In the genomic region with DNA sequence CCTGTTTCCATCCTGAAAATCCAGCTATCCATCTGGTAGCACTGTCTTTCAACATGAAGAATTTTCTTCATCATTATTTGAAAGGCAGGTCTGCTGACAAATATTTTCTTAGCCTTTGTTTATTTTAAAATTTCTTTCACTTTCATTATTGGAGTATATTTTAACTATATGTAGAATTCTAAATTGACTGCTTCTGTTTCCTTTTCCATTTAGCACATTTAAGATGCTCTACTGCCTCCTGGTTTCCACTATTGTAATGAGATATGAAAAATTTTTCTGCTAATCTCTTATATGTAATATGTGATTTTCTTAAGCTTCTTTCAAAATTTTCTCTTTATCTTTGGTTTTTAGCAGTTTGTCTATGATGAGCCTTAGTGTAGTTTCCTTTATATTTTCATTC, we compare ENCODE assay signal across 19 cellular contexts.
DNase-seq lines count a peak whose midpoint lies in the region; ATAC-seq and TF ChIP-seq lines count a peak whose summit lies in the region.
"Had no signal": no experiment of that assay in that cellular context is flagged by ENCODE, and none has a peak within 500 bp of the region (broad histone marks: within the 10 kb centered on the region; RNA-seq: fewer than 3 reads in every experiment).

No MANE protein-coding gene starts in this region.

- peaks cover 12% of the 10 kb centered on the region for H3K36me3 Mint-ChIP-seq in activated CD4-positive, alpha-beta memory T cell treated with anti-CD3 and anti-CD28 coated beads, Interleukin-2, amount 10 ng/mL, durations not matched to agents 7 days and 5 days (ENCODE audit: low read depth)

- H3K4me3 Mint-ChIP-seq in activated CD4-positive, alpha-beta memory T cell treated with anti-CD3 and anti-CD28 coated beads, Interleukin-2, amount 10 ng/mL, durations not matched to agents 7 days and 5 days = no peak overlapping the region
- H3K4me3 Mint-ChIP-seq: GM23338; T-helper 1 cell treated with Interleukin-12 subunit alpha and Interleukin-12 subunit beta and Interleukin-4 antibody, amounts not matched to agents 30 μg/mL and 1 μg/mL, for 36 hours had no signal

- H3K4me3 ChIP-seq in fibroblast of villous mesenchyme (ENCODE audit: low read depth, low read length) = no peak overlapping the region
- H3K4me3 ChIP-seq: GM23338, SJSA1 had no signal

- H3K27ac Mint-ChIP-seq in activated CD4-positive, alpha-beta memory T cell treated with anti-CD3 and anti-CD28 coated beads, Interleukin-2, amount 10 ng/mL, durations not matched to agents 7 days and 5 days = no peak overlapping the region
- H3K27ac Mint-ChIP-seq: GM23338; T-helper 1 cell treated with Interleukin-12 subunit alpha and Interleukin-12 subunit beta and Interleukin-4 antibody, amounts not matched to agents 30 μg/mL and 1 μg/mL, for 36 hours had no signal

- CTCF ChIA-PET in activated CD4-positive, alpha-beta memory T cell treated with anti-CD3 and anti-CD28 coated beads, Interleukin-2, amount 10 ng/mL, durations not matched to agents 7 days and 5 days (lab: Charles Lee) = no interaction called here

- H3K27me3 Mint-ChIP-seq in activated CD4-positive, alpha-beta memory T cell treated with anti-CD3 and anti-CD28 coated beads, Interleukin-2, amount 10 ng/mL, durations not matched to agents 7 days and 5 days = no peaks in the 10 kb centered on the region
- H3K27me3 Mint-ChIP-seq: CD8-positive, alpha-beta memory T cell had no signal

- POLR2A ChIA-PET in activated CD4-positive, alpha-beta memory T cell treated with anti-CD3 and anti-CD28 coated beads, Interleukin-2, amount 10 ng/mL, durations not matched to agents 7 days and 5 days (lab: Charles Lee) = no interaction called here

- TF ChIP-seq CTCF in fibroblast of villous mesenchyme (IDR thresholded peaks at IDR 0.05; ENCODE audit: insufficient read depth, low read depth, low read length) = peak; percentile 19

- ATAC-seq in GM18502 (IDR thresholded peaks at IDR 0.05; ENCODE audit: poor library complexity, unreplicated experiment) = peak; percentile 44
- peak; percentile 71 for ATAC-seq in HG02973 (IDR thresholded peaks at IDR 0.05; ENCODE audit: unreplicated experiment)
- no peak for ATAC-seq in GM21825 (IDR thresholded peaks at IDR 0.05; ENCODE audit: unreplicated experiment)
- ATAC-seq: GM23338, Panc1 had no signal

- H3K9me3 Mint-ChIP-seq in activated CD4-positive, alpha-beta memory T cell treated with anti-CD3 and anti-CD28 coated beads, Interleukin-2, amount 10 ng/mL, durations not matched to agents 7 days and 5 days = peaks cover 3% of the 10 kb centered on the region
- H3K9me3 Mint-ChIP-seq: GM23338; T-helper 1 cell treated with Interleukin-12 subunit alpha and Interleukin-12 subunit beta and Interleukin-4 antibody, amounts not matched to agents 30 μg/mL and 1 μg/mL, for 36 hours had no signal

- DNase-seq in OCI-M1 (lab: John Stamatoyannopoulos, UW) = peak; percentile 52
- DNase-seq in fibroblast of villous mesenchyme (ENCODE audit: low read depth) = peak; percentile 24
- DNase-seq in activated naive CD4-positive, alpha-beta T cell (lab: John Stamatoyannopoulos, UW) = no peak
- no peak for DNase-seq in NCI-H2227 treated with DMSO at 0.1 percent for 48 hours (lab: John Stamatoyannopoulos, UW)
- no peak for DNase-seq in activated CD4-positive, alpha-beta memory T cell treated with anti-CD3 and anti-CD28 coated beads, Interleukin-2, amount 10 ng/mL, durations not matched to agents 7 days and 5 days
- DNase-seq: CD8-positive, alpha-beta memory T cell; DMS79; HCEC 1CT; NCI-H1092 treated with DMSO at 0.1 percent for 48 hours; NCI-H2081; NCI-H2171 treated with DMSO at 0.1 percent for 48 hours; NCI-H774 had no signal

- H3K4me1 Mint-ChIP-seq in activated CD4-positive, alpha-beta memory T cell treated with anti-CD3 and anti-CD28 coated beads, Interleukin-2, amount 10 ng/mL, durations not matched to agents 7 days and 5 days = peaks cover 2% of the 10 kb centered on the region

Comparison
In these comparisons a context has a peak if more than half of its experiments do, and no peak if none do; other contexts are left out.
1. DNase-seq: peak in OCI-M1 (single experiment) and fibroblast of villous mesenchyme (single experiment); none in activated naive CD4-positive, alpha-beta T cell (0 of 4), NCI-H2227 treated with DMSO at 0.1 percent for 48 hours (single experiment) and activated CD4-positive, alpha-beta memory T cell treated with anti-CD3 and anti-CD28 coated beads, Interleukin-2, amount 10 ng/mL, durations not matched to agents 7 days and 5 days (single experiment).